Comparison of ENCODE assay signal across 8 cellular contexts in genomic region chr1:16498573-16499359, GRCh38. TPM values are rescaled to one million over a fixed set of nuclear protein-coding genes. Genes with fewer than 3 reads are reported as not detected.
DNase-seq lines count a peak whose midpoint lies in the region; ATAC-seq lines count a peak whose summit lies in the region.

No MANE protein-coding gene starts in this region.

- DNase-seq in DMS 273 treated with DMSO at 0.1 percent for 48 hours (lab: John Stamatoyannopoulos, UW) (peak; percentile 64), OCI-M2 (lab: John Stamatoyannopoulos, UW; ENCODE audit: unreplicated experiment) (peak; percentile 25)
- DNase-seq in Jurkat, Clone E6-1 (ENCODE audit: low read depth, low spot score): peak; percentile 63
- DNase-seq in activated T-cell treated with anti-CD3 and anti-CD28 coated beads, Interleukin-2, amount 50 U/mL, for 1 hour: peak; percentile 90
- DNase-seq in stimulated activated CD8-positive, alpha-beta memory T cell treated with anti-CD3 and anti-CD28 coated beads, Interleukin-7, amount 100 ng/mL, for 1 hour (ENCODE audit: low read depth in 2 of 2): peak; percentile 69 to 73

- H3K9me3 ChIP-seq in muscle layer of duodenum (ENCODE audit: control insufficient read depth in 1 of 2, low read length in 2 of 2): no peaks in the 10 kb centered on the region

- H3K27me3 ChIP-seq in muscle layer of duodenum (ENCODE audit: low read depth, low read length): no peaks in the 10 kb centered on the region

- H3K27ac ChIP-seq in muscle layer of duodenum (ENCODE audit: low read length): no peak overlapping the region

- H3K4me3 ChIP-seq in Jurkat, Clone E6-1 (ENCODE audit: low read length): peak overlapping the region; percentile 68
- H3K4me3 ChIP-seq in muscle layer of duodenum (ENCODE audit: low read depth in 1 of 2, low read length in 2 of 2): peak overlapping the region; percentile 26 to 84

- H3K4me1 ChIP-seq in muscle layer of duodenum (ENCODE audit: control insufficient read depth in 1 of 2, insufficient read depth in 2 of 2, low read length in 2 of 2): no peaks in the 10 kb centered on the region

- ATAC-seq in GM21576 (IDR thresholded peaks at IDR 0.05; ENCODE audit: unreplicated experiment): peak; percentile 76
- peak; percentile 85 for ATAC-seq in esophagus mucosa

- no peaks in the 10 kb centered on the region for H3K36me3 ChIP-seq in muscle layer of duodenum (ENCODE audit: control insufficient read depth in 1 of 2, insufficient read depth in 2 of 2, low read length in 2 of 2)

RNA-seq across cellular contexts. Expression of gene RNU1-1, which starts 15.3 kb away (rescaled TPM):
- not detected for polyA plus RNA-seq in Jurkat, Clone E6-1 (2012; ENCODE audit: insufficient read depth, insufficient read length)
- total RNA-seq in esophagus mucosa: 6,387 TPM

RNA-seq across cellular contexts. Expression of gene NECAP2, which starts 58.2 kb away (rescaled TPM):
- polyA plus RNA-seq in Jurkat, Clone E6-1 (2012; ENCODE audit: insufficient read depth, insufficient read length): 54.0 TPM
- 38.1 TPM for total RNA-seq in esophagus mucosa

Comparison
In these comparisons a context has a peak if more than half of its experiments do, and no peak if none do; other contexts are left out.
1. DNase-seq: peak in every context shown above with its lines; median percentile 90 in activated T-cell treated with anti-CD3 and anti-CD28 coated beads, Interleukin-2, amount 50 U/mL, for 1 hour; 71 in stimulated activated CD8-positive, alpha-beta memory T cell treated with anti-CD3 and anti-CD28 coated beads, Interleukin-7, amount 100 ng/mL, for 1 hour; 64 in DMS 273 treated with DMSO at 0.1 percent for 48 hours; 63 in Jurkat, Clone E6-1; 25 in OCI-M2.